13 cellular contexts compared by ENCODE assay signal in the genomic region with DNA sequence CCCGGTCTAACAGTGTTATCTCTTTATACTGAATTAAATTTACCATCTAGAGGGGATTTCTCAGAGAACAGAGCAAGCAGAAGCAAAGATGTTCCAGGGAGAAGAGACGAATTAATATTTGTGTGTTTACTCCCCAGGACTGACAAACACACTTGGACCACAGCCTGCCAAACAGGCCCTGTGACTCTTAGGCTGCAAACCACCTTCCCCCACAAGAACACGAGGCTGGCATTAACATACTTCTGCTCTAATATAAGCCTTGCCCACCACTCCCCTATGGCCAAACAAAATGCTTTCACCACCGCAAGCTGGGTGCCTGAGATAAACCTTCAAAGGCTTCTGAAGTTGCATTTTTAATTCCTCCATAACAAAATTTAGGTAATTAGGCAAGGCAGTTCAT.
"Had no signal": no experiment of that assay in that cellular context is flagged by ENCODE, and none has a peak within 500 bp of the region (broad histone marks: within the 10 kb centered on the region; RNA-seq: fewer than 3 reads in every experiment).

No MANE protein-coding gene starts in this region.

- H3K27me3 Mint-ChIP-seq: activated naive CD8-positive, alpha-beta T cell treated with anti-CD3 and anti-CD28 coated beads, Interleukin-2, amount 50 U/mL, for 24 hours; central memory CD8-positive, alpha-beta T cell; dendritic cell treated with granulocyte-macrophage colony-stimulating factor and Interleukin-4, amounts not matched to agents 40 ng/mL and 50 ng/mL, for 4 days had no signal

- H3K4me1 Mint-ChIP-seq: activated naive CD8-positive, alpha-beta T cell treated with anti-CD3 and anti-CD28 coated beads, Interleukin-2, amount 50 U/mL, for 24 hours; central memory CD8-positive, alpha-beta T cell; naive thymus-derived CD4-positive, alpha-beta T cell had no signal

- H3K4me3 Mint-ChIP-seq: activated naive CD8-positive, alpha-beta T cell treated with anti-CD3 and anti-CD28 coated beads, Interleukin-2, amount 50 U/mL, for 24 hours; activated T-helper 1 cell treated with anti-CD3 and anti-CD28 coated beads, Interleukin-12 subunit alpha, Interleukin-12 subunit beta, Interleukin-2, Interleukin-4 antibody, amounts not matched to agents 30 ng/mL and 10 ng/mL and 1 ng/mL, durations not matched to agents 14 hours and 24 hours and 36 hours; central memory CD8-positive, alpha-beta T cell; dendritic cell treated with granulocyte-macrophage colony-stimulating factor and Interleukin-4, amounts not matched to agents 40 ng/mL and 50 ng/mL, for 4 days; naive thymus-derived CD4-positive, alpha-beta T cell had no signal

- H3K27ac ChIP-seq: WERI-Rb-1 had no signal

- H3K36me3 Mint-ChIP-seq: naive thymus-derived CD4-positive, alpha-beta T cell had no signal

- H3K4me2 ChIP-seq: SK-N-SH had no signal

- H3K9ac ChIP-seq: SK-N-SH had no signal

- H3K27ac Mint-ChIP-seq: activated naive CD8-positive, alpha-beta T cell treated with anti-CD3 and anti-CD28 coated beads, Interleukin-2, amount 50 U/mL, for 24 hours; activated T-helper 1 cell treated with anti-CD3 and anti-CD28 coated beads, Interleukin-12 subunit alpha, Interleukin-12 subunit beta, Interleukin-2, Interleukin-4 antibody, amounts not matched to agents 30 ng/mL and 10 ng/mL and 1 ng/mL, durations not matched to agents 14 hours and 24 hours and 36 hours; dendritic cell treated with granulocyte-macrophage colony-stimulating factor and Interleukin-4, amounts not matched to agents 40 ng/mL and 50 ng/mL, for 4 days; naive thymus-derived CD4-positive, alpha-beta T cell had no signal

- H3K4me1 ChIP-seq: stomach had no signal

- DNase-seq: activated CD4-positive, alpha-beta T cell treated with anti-CD3 and anti-CD28 coated beads for 4 hours; activated naive CD4-positive, alpha-beta T cell; activated naive CD8-positive, alpha-beta T cell treated with anti-CD3 and anti-CD28 coated beads, Interleukin-2, amount 50 U/mL, for 24 hours; left cardiac atrium; naive thymus-derived CD4-positive, alpha-beta T cell; SK-N-SH; stimulated activated CD4-positive, alpha-beta T cell treated with anti-CD3 and anti-CD28 coated beads, Interleukin-4, amount 100 ng/mL, for 4 hours; stomach; WERI-Rb-1 had no signal

- H3K4me3 ChIP-seq: lung, stomach had no signal

- H3K9me3 Mint-ChIP-seq: activated naive CD8-positive, alpha-beta T cell treated with anti-CD3 and anti-CD28 coated beads, Interleukin-2, amount 50 U/mL, for 24 hours; activated T-helper 1 cell treated with anti-CD3 and anti-CD28 coated beads, Interleukin-12 subunit alpha, Interleukin-12 subunit beta, Interleukin-2, Interleukin-4 antibody, amounts not matched to agents 30 ng/mL and 10 ng/mL and 1 ng/mL, durations not matched to agents 14 hours and 24 hours and 36 hours; central memory CD8-positive, alpha-beta T cell; dendritic cell treated with granulocyte-macrophage colony-stimulating factor and Interleukin-4, amounts not matched to agents 40 ng/mL and 50 ng/mL, for 4 days had no signal

- H3K9me3 ChIP-seq: SK-N-SH, stomach had no signal
